ENCODE assay signal across 26 cellular contexts in the genomic region with DNA sequence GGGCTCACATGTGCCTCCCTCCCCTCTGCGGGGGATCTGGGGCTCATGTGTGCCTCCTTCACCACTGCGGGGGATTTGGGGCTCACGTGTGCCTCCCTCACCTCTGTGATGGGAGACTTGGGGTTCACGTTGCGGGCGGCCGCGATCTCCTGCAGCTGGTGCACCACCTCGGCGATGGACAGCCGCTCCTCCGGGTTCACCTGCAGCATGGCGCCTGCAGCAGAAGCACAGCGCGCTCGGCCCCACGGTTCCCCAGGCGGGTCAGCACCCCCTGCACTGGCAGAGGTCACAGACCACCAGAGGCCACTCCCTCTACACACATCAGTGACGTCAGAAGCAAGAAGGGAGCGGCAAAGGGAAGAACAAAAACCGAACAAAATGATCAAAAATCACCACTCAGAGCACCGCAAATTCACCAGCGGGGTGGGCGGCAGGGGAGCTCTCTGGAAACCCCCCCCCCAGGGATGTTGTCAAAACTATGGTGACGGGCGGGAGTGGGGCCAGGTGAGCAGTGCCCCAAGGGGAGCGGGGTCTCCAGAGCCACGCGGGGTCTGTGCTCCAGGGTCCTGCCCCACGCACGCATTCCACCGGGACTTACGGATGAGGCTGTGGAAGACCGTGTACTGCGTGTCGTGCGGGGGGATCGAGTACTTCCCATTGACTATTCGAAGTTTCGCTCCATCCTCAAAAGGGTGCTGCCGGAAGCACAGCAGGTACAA.
"Had no signal": no experiment of that assay in that cellular context is flagged by ENCODE, and none has a peak within 500 bp of the region (broad histone marks: within the 10 kb centered on the region; RNA-seq: fewer than 3 reads in every experiment).

No MANE protein-coding gene starts in this region.

- H3K4me2 ChIP-seq: hepatocyte, smooth muscle cell had no signal

- H3K9ac ChIP-seq: parathyroid adenoma had no signal

- DNase-seq: islet precursor cell; left ventricle myocardium inferior; midbrain; naive thymus-derived CD8-positive, alpha-beta T cell; occipital lobe; psoas muscle; right lobe of liver; stimulated activated CD4-positive, alpha-beta T cell treated with anti-CD3 and anti-CD28 coated beads, Interleukin-1b, Interleukin-23, amount 100 ng/mL, for 48 hours; stimulated activated CD4-positive, alpha-beta T cell treated with anti-CD3 and anti-CD28 coated beads, Interleukin-2, amount 100 ng/mL, for 48 hours; stimulated activated CD4-positive, alpha-beta T cell treated with anti-CD3 and anti-CD28 coated beads, Interleukin-4, amount 100 ng/mL, for 4 hours; stimulated activated CD8-positive, alpha-beta memory T cell treated with anti-CD3 and anti-CD28 coated beads, Interleukin-4, amount 100 ng/mL, for 48 hours; stimulated activated naive CD4-positive, alpha-beta T cell; tibial artery; trophoblast cell; upper lobe of right lung had no signal

- FAIRE-seq: urothelium cell line had no signal

- H3K4me1 Mint-ChIP-seq: nephron, neural crest cell had no signal

- H3K9me3 ChIP-seq: left ventricle myocardium inferior, neutrophil, psoas muscle, right lobe of liver, suprapubic skin, thoracic aorta, tibial artery, upper lobe of right lung had no signal

- H3K27ac ChIP-seq: hepatocyte, left ventricle myocardium inferior, neutrophil, parathyroid adenoma, psoas muscle, right lobe of liver, suprapubic skin, thoracic aorta, tibial artery, upper lobe of right lung had no signal

- H3K27me3 ChIP-seq: hepatocyte, neutrophil, right lobe of liver, suprapubic skin, tibial artery, upper lobe of right lung had no signal

- ATAC-seq: naive thymus-derived CD8-positive, alpha-beta T cell; psoas muscle; right lobe of liver; upper lobe of right lung had no signal

- H3K27ac Mint-ChIP-seq: nephron; stimulated activated naive CD8-positive, alpha-beta T cell treated with anti-CD3 and anti-CD28 coated beads, Interleukin-15, Interleukin-2, amounts not matched to agents 100 ng/mL and 50 ng/mL, for 24 hours had no signal

- H3K4me1 ChIP-seq: left ventricle myocardium inferior, parathyroid adenoma, psoas muscle, right lobe of liver, suprapubic skin, tibial artery, upper lobe of right lung had no signal

- H3K27me3 Mint-ChIP-seq: naive thymus-derived CD8-positive, alpha-beta T cell; stimulated activated naive CD8-positive, alpha-beta T cell treated with anti-CD3 and anti-CD28 coated beads, Interleukin-15, Interleukin-2, amounts not matched to agents 100 ng/mL and 50 ng/mL, for 24 hours had no signal

- H2AFZ ChIP-seq: hepatocyte, parathyroid adenoma had no signal

- H3K9me3 Mint-ChIP-seq: naive thymus-derived CD8-positive, alpha-beta T cell; nephron; neural crest cell; stimulated activated naive CD8-positive, alpha-beta T cell treated with anti-CD3 and anti-CD28 coated beads, Interleukin-15, Interleukin-2, amounts not matched to agents 100 ng/mL and 50 ng/mL, for 24 hours had no signal

- H3K79me2 ChIP-seq: hepatocyte, parathyroid adenoma had no signal

- H3K4me3 Mint-ChIP-seq: naive thymus-derived CD8-positive, alpha-beta T cell; nephron; neural crest cell; stimulated activated naive CD8-positive, alpha-beta T cell treated with anti-CD3 and anti-CD28 coated beads, Interleukin-15, Interleukin-2, amounts not matched to agents 100 ng/mL and 50 ng/mL, for 24 hours had no signal

- H3K4me3 ChIP-seq: hepatocyte, left ventricle myocardium inferior, lung, psoas muscle, right lobe of liver, smooth muscle cell, suprapubic skin, thoracic aorta, tibial artery, upper lobe of right lung had no signal
